In genomic region chr2:59312967-59313943, GRCh38 we compare ENCODE assay signal across 17 cellular contexts.
"Had no signal": no experiment of that assay in that cellular context is flagged by ENCODE, and none has a peak within 500 bp of the region (broad histone marks: within the 10 kb centered on the region; RNA-seq: fewer than 3 reads in every experiment).

No MANE protein-coding gene starts in this region.

- H3K9me3 Mint-ChIP-seq: activated CD4-positive, alpha-beta memory T cell treated with anti-CD3 and anti-CD28 coated beads, Interleukin-2, amount 10 ng/mL, durations not matched to agents 7 days and 5 days; activated naive CD4-positive, alpha-beta T cell treated with anti-CD3 and anti-CD28 coated beads, Interleukin-2, amount 50 U/mL, for 72 hours; activated T-cell treated with anti-CD3 and anti-CD28 coated beads, Interleukin-2, amount 50 U/mL, for 24 hours; neural progenitor cell; stimulated activated naive CD8-positive, alpha-beta T cell treated with anti-CD3 and anti-CD28 coated beads, Interleukin-15, Interleukin-2, amounts not matched to agents 100 ng/mL and 50 ng/mL, for 24 hours had no signal

- H3K27ac ChIP-seq: cardiac muscle cell, dorsolateral prefrontal cortex, neural progenitor cell, suprapubic skin, upper lobe of left lung had no signal

- DNase-seq: activated CD4-positive, alpha-beta memory T cell treated with anti-CD3 and anti-CD28 coated beads, Interleukin-2, amount 10 ng/mL, durations not matched to agents 7 days and 5 days; activated CD4-positive, alpha-beta T cell treated with anti-CD3 and anti-CD28 coated beads for 4 hours; activated effector memory CD4-positive, alpha-beta T cell treated with anti-CD3 and anti-CD28 coated beads, Interleukin-2, amount 50 U/mL, for 16 hours; activated T-cell treated with anti-CD3 and anti-CD28 coated beads, Interleukin-2, amount 50 U/mL, for 24 hours; erythroblast; islet precursor cell; mammary epithelial cell; naive B cell had no signal

- H3K4me3 Mint-ChIP-seq: activated CD4-positive, alpha-beta memory T cell treated with anti-CD3 and anti-CD28 coated beads, Interleukin-2, amount 10 ng/mL, durations not matched to agents 7 days and 5 days; activated T-cell treated with anti-CD3 and anti-CD28 coated beads, Interleukin-2, amount 50 U/mL, for 24 hours; neural progenitor cell; stimulated activated naive CD8-positive, alpha-beta T cell treated with anti-CD3 and anti-CD28 coated beads, Interleukin-15, Interleukin-2, amounts not matched to agents 100 ng/mL and 50 ng/mL, for 24 hours had no signal

- H3K4me3 ChIP-seq: cardiac muscle cell, neural progenitor cell, suprapubic skin, upper lobe of left lung had no signal

- ATAC-seq: activated naive CD4-positive, alpha-beta T cell treated with anti-CD3 and anti-CD28 coated beads, Interleukin-2, amount 50 U/mL, for 72 hours; left lobe of liver; sciatic nerve had no signal

- H3K36me3 Mint-ChIP-seq: activated naive CD4-positive, alpha-beta T cell treated with anti-CD3 and anti-CD28 coated beads, Interleukin-2, amount 50 U/mL, for 72 hours; naive B cell; neural progenitor cell had no signal

- H3K4me1 Mint-ChIP-seq: activated CD4-positive, alpha-beta memory T cell treated with anti-CD3 and anti-CD28 coated beads, Interleukin-2, amount 10 ng/mL, durations not matched to agents 7 days and 5 days; neural progenitor cell had no signal

- H3K4me1 ChIP-seq: neural progenitor cell, suprapubic skin, upper lobe of left lung had no signal

- H3K9me3 ChIP-seq: suprapubic skin, upper lobe of left lung had no signal

- H3K27me3 ChIP-seq: cardiac muscle cell, neural progenitor cell, suprapubic skin had no signal

- H3K36me3 ChIP-seq: cardiac muscle cell, neural progenitor cell, suprapubic skin, upper lobe of left lung had no signal

- H3K27ac Mint-ChIP-seq: activated CD4-positive, alpha-beta memory T cell treated with anti-CD3 and anti-CD28 coated beads, Interleukin-2, amount 10 ng/mL, durations not matched to agents 7 days and 5 days; activated naive CD4-positive, alpha-beta T cell treated with anti-CD3 and anti-CD28 coated beads, Interleukin-2, amount 50 U/mL, for 72 hours; activated T-cell treated with anti-CD3 and anti-CD28 coated beads, Interleukin-2, amount 50 U/mL, for 24 hours; neural progenitor cell; stimulated activated naive CD8-positive, alpha-beta T cell treated with anti-CD3 and anti-CD28 coated beads, Interleukin-15, Interleukin-2, amounts not matched to agents 100 ng/mL and 50 ng/mL, for 24 hours had no signal
